ENCODE assay signal across 21 cellular contexts in the genomic region with DNA sequence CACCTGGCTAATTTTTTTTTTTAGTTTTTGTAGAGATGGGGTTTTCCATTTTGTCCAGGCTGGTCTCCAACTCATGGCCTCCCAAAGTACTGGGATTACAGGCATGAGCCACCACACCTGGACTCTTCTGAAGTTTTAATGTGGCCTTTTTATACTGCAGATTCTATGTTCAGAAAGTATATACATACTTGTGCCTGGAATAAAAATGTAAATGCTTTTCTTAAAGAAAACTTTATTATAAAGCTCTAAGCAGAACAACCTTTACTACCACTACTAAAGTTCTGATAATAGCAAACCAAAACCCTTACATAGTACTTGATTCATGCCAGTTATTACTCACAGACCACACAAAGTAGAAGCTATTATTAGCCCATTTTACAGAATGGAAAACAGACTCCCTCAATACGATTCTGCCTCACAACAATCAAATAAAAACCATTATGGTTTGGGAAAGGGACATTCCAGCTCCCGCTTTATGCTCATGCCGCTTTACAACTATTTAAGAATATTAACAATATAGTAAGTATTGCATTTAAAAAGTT. TPM values are rescaled to one million over a fixed set of nuclear protein-coding genes. Genes with fewer than 3 reads are reported as not detected.
A peak's percentile ranks its signal among the peaks of the same experiment; 100 is the strongest.
DNase-seq lines count a peak whose midpoint lies in the region; ATAC-seq, FAIRE-seq and TF ChIP-seq lines count a peak whose summit lies in the region.
"Had no signal": no experiment of that assay in that cellular context is flagged by ENCODE, and none has a peak within 500 bp of the region (broad histone marks: within the 10 kb centered on the region; RNA-seq: fewer than 3 reads in every experiment).

No MANE protein-coding gene starts in this region.

- H3K9me3 Mint-ChIP-seq in effector memory CD8-positive, alpha-beta T cell = no peaks in the 10 kb centered on the region
- H3K9me3 Mint-ChIP-seq: activated naive CD4-positive, alpha-beta T cell treated with anti-CD3 and anti-CD28 coated beads, Interleukin-2, amount 50 U/mL, for 24 hours had no signal

- peaks cover 13% of the 10 kb centered on the region for H3K36me3 Mint-ChIP-seq in effector memory CD8-positive, alpha-beta T cell (ENCODE audit: insufficient read depth)

- no peaks in the 10 kb centered on the region for H3K9me3 ChIP-seq in left lung
- H3K9me3 ChIP-seq: upper lobe of right lung had no signal

- H3K4me1 Mint-ChIP-seq in effector memory CD8-positive, alpha-beta T cell (ENCODE audit: low read depth in 2 of 2) = peaks cover 21 to 43% of the 10 kb centered on the region in 2 donors

- H3K4me3 Mint-ChIP-seq in effector memory CD8-positive, alpha-beta T cell = peak overlapping the region; percentile 4 to 91
- H3K4me3 Mint-ChIP-seq: neural progenitor cell had no signal

- H3K27ac ChIP-seq in left lung = no peak overlapping the region
- H3K27ac ChIP-seq: C4-2B, cardiac muscle cell, neural progenitor cell, upper lobe of right lung had no signal

- no peak for TF ChIP-seq CTCF in left lung (IDR thresholded peaks at IDR 0.05)

- ATAC-seq in GM21381 (IDR thresholded peaks at IDR 0.05; ENCODE audit: unreplicated experiment) = peak; percentile 24
- ATAC-seq in HG03520 (IDR thresholded peaks at IDR 0.05; ENCODE audit: unreplicated experiment) = peak; percentile 38
- no peak for ATAC-seq in effector memory CD8-positive, alpha-beta T cell (replicated peaks)
- ATAC-seq in left lung = no peak
- ATAC-seq in HG03196 (IDR thresholded peaks at IDR 0.05; ENCODE audit: unreplicated experiment) = no peak
- ATAC-seq: upper lobe of right lung had no signal

- peaks cover 8 to 62% of the 10 kb centered on the region in 2 donors for H3K4me1 ChIP-seq in left lung

- peak; percentile 67 for FAIRE-seq in GM18507 (lab: Jason Lieb, UNC)
- FAIRE-seq: endothelial cell of umbilical vein, GM12891 had no signal

- intact Hi-C loops in left lung (cut with DNase I) (no loop called here), cardiac septum (cut with DNase I) (no loop called here)

- DNase-seq in GM18507 (ENCODE audit: extremely low spot score, insufficient read length, low read depth) (no peak), left lung (no peak), UCSD-AML1 (lab: John Stamatoyannopoulos, UW; ENCODE audit: unreplicated experiment) (no peak), cardiac septum (ENCODE audit: low spot score) (no peak)
- DNase-seq in effector memory CD8-positive, alpha-beta T cell = no peak
- DNase-seq: IMR-90; mammary epithelial cell; NCI-H1694; NCI-H446 treated with DMSO at 0.1 percent for 48 hours; stimulated activated CD4-positive, alpha-beta T cell treated with anti-CD3 and anti-CD28 coated beads, Interleukin-1b, Interleukin-23, amount 100 ng/mL, for 48 hours; SW 1271; upper lobe of right lung had no signal

- H3K36me3 ChIP-seq in left lung = peaks cover 0 to 8% of the 10 kb centered on the region in 2 donors
- H3K36me3 ChIP-seq: cardiac muscle cell, upper lobe of right lung had no signal

- no peak overlapping the region for H3K4me3 ChIP-seq in left lung
- H3K4me3 ChIP-seq: cardiac muscle cell, upper lobe of right lung had no signal

- no peaks in the 10 kb centered on the region for H3K27me3 Mint-ChIP-seq in effector memory CD8-positive, alpha-beta T cell
- H3K27me3 Mint-ChIP-seq: activated naive CD4-positive, alpha-beta T cell treated with anti-CD3 and anti-CD28 coated beads, Interleukin-2, amount 50 U/mL, for 24 hours had no signal

- H3K27ac Mint-ChIP-seq in effector memory CD8-positive, alpha-beta T cell = peak overlapping the region in 1 of 2 donors; percentile 16
- H3K27ac Mint-ChIP-seq: activated naive CD4-positive, alpha-beta T cell treated with anti-CD3 and anti-CD28 coated beads, Interleukin-2, amount 50 U/mL, for 24 hours; neural progenitor cell had no signal

- H3K27me3 ChIP-seq in left lung = no peaks in the 10 kb centered on the region
- H3K27me3 ChIP-seq: cardiac muscle cell, neural progenitor cell, upper lobe of right lung had no signal

RNA-seq across cellular contexts. Expression of a gene that starts 5.3 kb away (rescaled TPM):
- 10 to 100 TPM; 27.3 to 32.3 TPM for total RNA-seq in left lung
- total RNA-seq in cardiac septum = 16.8 TPM

Comparison
In these comparisons a context has a peak if more than half of its experiments do, and no peak if none do; other contexts are left out.
1. ATAC-seq: peak in GM21381 (single experiment) and HG03520 (single experiment); none in effector memory CD8-positive, alpha-beta T cell (single experiment), left lung (single experiment) and HG03196 (single experiment).